Comparison of ENCODE assay signal across 8 cellular contexts in the genomic region with DNA sequence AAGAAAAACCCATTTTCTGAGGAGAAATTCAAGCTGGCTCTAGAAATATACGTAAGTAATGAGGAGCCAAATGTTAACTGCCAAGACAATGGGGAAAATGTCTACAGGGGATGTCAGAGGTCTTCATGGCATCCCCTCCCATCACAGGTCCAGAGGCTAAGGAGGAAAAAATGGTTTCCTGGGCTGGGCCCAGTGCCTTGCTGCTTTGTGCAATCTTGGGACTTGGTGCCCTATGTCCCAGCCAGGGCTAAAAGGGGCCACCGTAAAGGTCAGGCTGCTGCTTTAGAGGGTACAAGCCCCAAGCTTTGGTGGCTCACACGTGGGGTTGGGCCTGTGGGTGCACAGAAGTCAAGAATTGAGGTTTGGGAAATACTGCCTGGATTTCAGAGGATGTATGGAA.
"Had no signal": no experiment of that assay in that cellular context is flagged by ENCODE, and none has a peak within 500 bp of the region (broad histone marks: within the 10 kb centered on the region; RNA-seq: fewer than 3 reads in every experiment).

No MANE protein-coding gene starts in this region.

- DNase-seq: GDM1, GF-D8 had no signal

- FAIRE-seq: G401.6, GM12878, GM12891, GM12892, GM18507, GM19239 had no signal

- ATAC-seq: GM12878 had no signal

- H3K4me3 ChIP-seq: GM12878 had no signal
